ENCODE assay signal across 1 cellular context in the genomic region with DNA sequence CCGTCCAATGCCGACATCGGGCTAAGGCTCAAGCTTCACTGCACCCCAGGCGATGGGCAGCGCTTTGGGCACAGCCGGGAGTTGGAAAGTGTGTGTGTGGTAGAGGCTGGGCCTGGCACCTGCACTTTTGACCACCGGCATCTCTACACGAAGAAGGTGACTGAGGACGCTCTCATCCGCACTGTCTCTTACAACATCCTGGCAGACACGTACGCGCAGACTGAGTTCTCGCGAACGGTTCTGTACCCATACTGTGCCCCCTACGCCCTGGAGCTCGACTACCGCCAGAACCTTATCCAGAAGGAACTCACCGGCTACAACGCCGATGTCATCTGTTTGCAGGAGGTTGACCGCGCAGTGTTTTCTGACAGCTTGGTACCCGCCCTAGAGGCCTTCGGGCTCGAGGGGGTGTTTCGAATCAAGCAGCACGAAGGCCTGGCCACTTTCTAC.
TF ChIP-seq lines count a peak whose summit lies in the region.

No MANE protein-coding gene starts in this region.

TF ChIP-seq in K562, 482 proteins besides CTCF, POLR2A, EP300 and RAD21 (continued from another document):
- peak in 1 of 2 experiments; percentile 41; a peak in 1 of 4 replicates for TF ChIP-seq SIN3A (IDR thresholded peaks at IDR 0.05; ENCODE audit: borderline replicate concordance in 2 of 2, control insufficient read depth in 1 of 2, low read depth in 2 of 2, low read length in 2 of 2)
- TF ChIP-seq, protein P1, sequence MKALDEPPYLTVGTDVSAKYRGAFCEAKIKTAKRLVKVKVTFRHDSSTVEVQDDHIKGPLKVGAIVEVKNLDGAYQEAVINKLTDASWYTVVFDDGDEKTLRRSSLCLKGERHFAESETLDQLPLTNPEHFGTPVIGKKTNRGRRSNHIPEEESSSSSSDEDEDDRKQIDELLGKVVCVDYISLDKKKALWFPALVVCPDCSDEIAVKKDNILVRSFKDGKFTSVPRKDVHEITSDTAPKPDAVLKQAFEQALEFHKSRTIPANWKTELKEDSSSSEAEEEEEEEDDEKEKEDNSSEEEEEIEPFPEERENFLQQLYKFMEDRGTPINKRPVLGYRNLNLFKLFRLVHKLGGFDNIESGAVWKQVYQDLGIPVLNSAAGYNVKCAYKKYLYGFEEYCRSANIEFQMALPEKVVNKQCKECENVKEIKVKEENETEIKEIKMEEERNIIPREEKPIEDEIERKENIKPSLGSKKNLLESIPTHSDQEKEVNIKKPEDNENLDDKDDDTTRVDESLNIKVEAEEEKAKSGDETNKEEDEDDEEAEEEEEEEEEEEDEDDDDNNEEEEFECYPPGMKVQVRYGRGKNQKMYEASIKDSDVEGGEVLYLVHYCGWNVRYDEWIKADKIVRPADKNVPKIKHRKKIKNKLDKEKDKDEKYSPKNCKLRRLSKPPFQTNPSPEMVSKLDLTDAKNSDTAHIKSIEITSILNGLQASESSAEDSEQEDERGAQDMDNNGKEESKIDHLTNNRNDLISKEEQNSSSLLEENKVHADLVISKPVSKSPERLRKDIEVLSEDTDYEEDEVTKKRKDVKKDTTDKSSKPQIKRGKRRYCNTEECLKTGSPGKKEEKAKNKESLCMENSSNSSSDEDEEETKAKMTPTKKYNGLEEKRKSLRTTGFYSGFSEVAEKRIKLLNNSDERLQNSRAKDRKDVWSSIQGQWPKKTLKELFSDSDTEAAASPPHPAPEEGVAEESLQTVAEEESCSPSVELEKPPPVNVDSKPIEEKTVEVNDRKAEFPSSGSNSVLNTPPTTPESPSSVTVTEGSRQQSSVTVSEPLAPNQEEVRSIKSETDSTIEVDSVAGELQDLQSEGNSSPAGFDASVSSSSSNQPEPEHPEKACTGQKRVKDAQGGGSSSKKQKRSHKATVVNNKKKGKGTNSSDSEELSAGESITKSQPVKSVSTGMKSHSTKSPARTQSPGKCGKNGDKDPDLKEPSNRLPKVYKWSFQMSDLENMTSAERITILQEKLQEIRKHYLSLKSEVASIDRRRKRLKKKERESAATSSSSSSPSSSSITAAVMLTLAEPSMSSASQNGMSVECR (CRISPR knock-in tag; IDR thresholded peaks at IDR 0.05): 0 out of 2 replicates have a peak, but pooled peaks have one; percentile 11
- TF ChIP-seq POLR2G (IDR thresholded peaks at IDR 0.05; ENCODE audit: low read depth, low read length): no peak
- TF ChIP-seq, protein P2, sequence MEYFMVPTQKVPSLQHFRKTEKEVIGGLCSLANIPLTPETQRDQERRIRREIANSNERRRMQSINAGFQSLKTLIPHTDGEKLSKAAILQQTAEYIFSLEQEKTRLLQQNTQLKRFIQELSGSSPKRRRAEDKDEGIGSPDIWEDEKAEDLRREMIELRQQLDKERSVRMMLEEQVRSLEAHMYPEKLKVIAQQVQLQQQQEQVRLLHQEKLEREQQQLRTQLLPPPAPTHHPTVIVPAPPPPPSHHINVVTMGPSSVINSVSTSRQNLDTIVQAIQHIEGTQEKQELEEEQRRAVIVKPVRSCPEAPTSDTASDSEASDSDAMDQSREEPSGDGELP (CRISPR knock-in tag; IDR thresholded peaks at IDR 0.05; ENCODE audit: borderline replicate concordance): 0 out of 2 replicates have a peak, but pooled peaks have one; percentile 23
